ENCODE assay signal across 11 cellular contexts in the genomic region with DNA sequence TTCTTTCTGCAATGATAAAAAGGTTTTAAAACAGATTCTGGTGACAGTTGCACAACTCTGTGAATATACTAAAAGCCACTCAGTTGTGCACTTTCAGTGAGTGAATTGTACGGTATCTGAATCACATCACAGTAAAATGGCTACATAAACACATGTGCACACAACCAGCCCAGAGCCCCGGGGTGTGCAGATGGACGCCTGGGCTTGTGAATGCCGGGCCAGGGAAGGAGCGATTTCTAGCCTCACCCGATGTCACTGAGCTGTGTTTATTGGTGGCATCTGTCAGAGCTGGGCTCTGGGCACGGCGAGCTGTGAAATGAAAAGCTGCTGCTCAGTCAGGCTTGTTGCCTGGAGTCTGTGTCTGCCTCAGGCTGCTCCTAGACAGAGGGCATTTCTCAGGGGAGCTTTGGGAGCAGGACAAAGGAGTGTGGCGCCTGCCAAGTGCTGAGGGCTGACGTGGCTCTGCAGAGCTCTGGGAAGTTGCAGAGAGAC. TPM values are rescaled to one million over a fixed set of nuclear protein-coding genes. Genes with fewer than 3 reads are reported as not detected.
DNase-seq lines count a peak whose midpoint lies in the region; ATAC-seq and TF ChIP-seq lines count a peak whose summit lies in the region.
"Had no signal": no experiment of that assay in that cellular context is flagged by ENCODE, and none has a peak within 500 bp of the region (broad histone marks: within the 10 kb centered on the region; RNA-seq: fewer than 3 reads in every experiment).

No MANE protein-coding gene starts in this region.

- H3K56ac ChIP-seq in IMR-90 (ENCODE audit: extremely low read depth, insufficient read depth, low read length) (peak overlapping the region; percentile 58; the same call in 1 of the 2 replicates), H9 (ENCODE audit: insufficient read length, low read depth, low read length) (no peak overlapping the region)

- H2BK15ac ChIP-seq in IMR-90 (ENCODE audit: low read depth, low read length) = no peak overlapping the region
- no peak overlapping the region for H2BK15ac ChIP-seq in H9 (ENCODE audit: low read depth, low read length)

- in situ Hi-C loops in IMR-90 (cut with MboI; ENCODE audit: low sequenced_read_pairs) (no loop called here), brain microvascular endothelial cell (cut with HindIII; ENCODE audit: low pct_ligation_motif_present, low sequenced_read_pairs) (no loop called here)

- TF ChIP-seq POLR2A in IMR-90 (IDR thresholded peaks at IDR 0.05; ENCODE audit: low read depth, low read length) (0 out of 2 replicates have a peak, but pooled peaks have one; percentile 26), testis (IDR thresholded peaks at IDR 0.05) (no peak)

- H3K14ac ChIP-seq in IMR-90 (replicated peaks; ENCODE audit: low read depth, low read length) (peak overlapping the region; percentile 69), H9 (ENCODE audit: insufficient read depth, low read length) (no peak overlapping the region)

- CTCF ChIA-PET in IMR-90 (lab: Yijun Ruan, JAX) = interaction anchor here (1.3 kb wide), 1 partner anchor 26 kb away, joined by 4 read pairs; a partner anchor contains a TSS

- H3K27me3 Mint-ChIP-seq in H9 (ENCODE audit: low read depth) = no peaks in the 10 kb centered on the region; the same call in 1 of the 2 replicates
- H3K27me3 Mint-ChIP-seq: IgD-negative memory B cell had no signal

- peak overlapping the region; percentile 67; the same call in 1 of the 2 replicates for H2AK5ac ChIP-seq in IMR-90 (ENCODE audit: low read depth, low read length)
- no peak overlapping the region for H2AK5ac ChIP-seq in H9 (ENCODE audit: insufficient read length, low read length)

- peaks cover 19% of the 10 kb centered on the region for H3K9me1 ChIP-seq in IMR-90 (ENCODE audit: insufficient read depth, low read length)

- H2AFZ ChIP-seq in IMR-90 (replicated peaks; ENCODE audit: low read length, poor library complexity) (peak overlapping the region; percentile 89), H9 (ENCODE audit: low read length) (no peak overlapping the region)

- H3K23ac ChIP-seq in IMR-90 (ENCODE audit: low read depth, low read length) (peak overlapping the region; percentile 74; the same call in 1 of the 2 replicates), H9 (ENCODE audit: insufficient read length, low read depth, low read length) (no peak overlapping the region)

- H3K18ac ChIP-seq in IMR-90 (ENCODE audit: low read depth, low read length) (peak overlapping the region; percentile 28; the same call in 1 of the 2 replicates), H9 (ENCODE audit: insufficient read length, low read depth, low read length) (no peak overlapping the region)

- no peaks in the 10 kb centered on the region for H3K23me2 ChIP-seq in H9 (ENCODE audit: insufficient read length, low read depth, low read length, poor library complexity, severe bottlenecking)

- H3K9me3 ChIP-seq in IMR-90 (ENCODE audit: control insufficient read depth, insufficient read depth, low read length) = no peaks in the 10 kb centered on the region
- H3K9me3 ChIP-seq in testis = no peaks in the 10 kb centered on the region
- no peaks in the 10 kb centered on the region for H3K9me3 ChIP-seq in H9 (ENCODE audit: control insufficient read depth, low read depth, low read length)

- no peak overlapping the region for H3K4me3 Mint-ChIP-seq in H9
- H3K4me3 Mint-ChIP-seq: IgD-negative memory B cell had no signal

- H3K9ac ChIP-seq in IMR-90 (ENCODE audit: low read depth, low read length) = peak overlapping the region; percentile 62
- H3K9ac ChIP-seq in H9 (ENCODE audit: extremely low read depth, insufficient read length, low read length) = no peak overlapping the region

- H3T11ph ChIP-seq in H9 (ENCODE audit: low read length) = no peak overlapping the region

- H4K20me1 ChIP-seq in IMR-90 (ENCODE audit: insufficient read depth, low read length) (no peaks in the 10 kb centered on the region; the same call in none of the 2 replicates), H9 (ENCODE audit: control insufficient read depth, insufficient read depth, insufficient read length) (no peaks in the 10 kb centered on the region)

- H3K79me1 ChIP-seq in IMR-90 (ENCODE audit: low read depth in 1 of 2, low read length in 2 of 2) = peaks cover 0 to 23% of the 10 kb centered on the region in 2 experiments; a peak in 2 of 4 replicates
- H3K79me1 ChIP-seq in H9 (ENCODE audit: insufficient read depth, low read depth, low read length, poor library complexity, severe bottlenecking) = no peaks in the 10 kb centered on the region

- H2BK20ac ChIP-seq in IMR-90 (ENCODE audit: low read depth, low read length) = peak overlapping the region; percentile 77
- no peak overlapping the region for H2BK20ac ChIP-seq in H9 (ENCODE audit: low read depth, low read length, poor library complexity, severe bottlenecking)

- TF ChIP-seq RAD21 in IMR-90 (IDR thresholded peaks at IDR 0.05; ENCODE audit: low read length) = no peak

- H2BK5ac ChIP-seq in IMR-90 (ENCODE audit: low read depth, low read length, poor library complexity, severe bottlenecking) = peak overlapping the region; percentile 52
- H2BK5ac ChIP-seq in H9 (ENCODE audit: insufficient read length, low read length) = no peak overlapping the region

- DNase-seq in IMR-90 (peak; percentile 81), brain microvascular endothelial cell (peak; percentile 50), iris pigment epithelial cell (ENCODE audit: low read depth) (peak; percentile 54), testis (peak; percentile 53), NCI-H2029 (lab: John Stamatoyannopoulos, UW) (no peak), H9 (no peak)
- no peak for DNase-seq in effector CD8-positive, alpha-beta T cell (lab: John Stamatoyannopoulos, UW)
- no peak for DNase-seq in stimulated activated CD4-positive, alpha-beta T cell treated with anti-CD3 and anti-CD28 coated beads, Interleukin-15, amount 100 ng/mL, for 24 hours
- DNase-seq: activated CD8-positive, alpha-beta memory T cell treated with anti-CD3 and anti-CD28 coated beads, Interleukin-2, amount 50 U/mL, for 48 hours had no signal

- H4K91ac ChIP-seq in IMR-90 (ENCODE audit: insufficient read depth, low read depth, low read length) (peak overlapping the region; percentile 69; the same call in 1 of the 2 replicates), H9 (ENCODE audit: insufficient read length, low read depth, low read length) (no peak overlapping the region)

- peak overlapping the region; percentile 82 for H2AK9ac ChIP-seq in IMR-90 (replicated peaks; ENCODE audit: low read depth, low read length, poor library complexity)

- H2BK120ac ChIP-seq in IMR-90 (ENCODE audit: low read depth, low read length) = peak overlapping the region; percentile 80
- H2BK120ac ChIP-seq in H9 (ENCODE audit: low read depth, low read length, poor library complexity, severe bottlenecking) = no peak overlapping the region

- no peak overlapping the region for H2BK12ac ChIP-seq in H9 (ENCODE audit: insufficient read length, low read depth, low read length)

- H3K4me2 ChIP-seq in IMR-90 (ENCODE audit: low read depth, low read length) (peak overlapping the region; percentile 57), H9 (ENCODE audit: insufficient read depth, insufficient read length, low read length) (no peak overlapping the region)

- POLR2A ChIA-PET in IMR-90 (lab: Charles Lee; ENCODE audit: unreplicated experiment) = no interaction called here

- H3K27ac ChIP-seq in IMR-90 (ENCODE audit: insufficient read depth, low read length) = peak overlapping the region; percentile 83
- peak overlapping the region; percentile 6 for H3K27ac ChIP-seq in brain microvascular endothelial cell
- H3K27ac ChIP-seq in testis = no peak overlapping the region
- no peak overlapping the region for H3K27ac ChIP-seq in H9 (ENCODE audit: insufficient read length, low read depth, low read length)

- intact Hi-C loops in IMR-90 (cut with micrococcal nuclease) (loop anchor here (5.0 kb wide), 1 partner anchor 55 kb away; a partner anchor contains a TSS), testis (cut with DNase I; ENCODE audit: low total_unique reads) (loop anchor here (5.0 kb wide), 1 partner anchor 70 kb away; no protein-coding TSS in a partner anchor)

- H3K4me3 ChIP-seq in IMR-90 (ENCODE audit: insufficient read depth, low read depth, low read length) = no peak overlapping the region
- H3K4me3 ChIP-seq in brain microvascular endothelial cell (ENCODE audit: low read depth, low read length) = no peak overlapping the region
- no peak overlapping the region for H3K4me3 ChIP-seq in testis
- H3K4me3 ChIP-seq: GM12878 had no signal

- H3K4ac ChIP-seq in IMR-90 (ENCODE audit: low read depth, low read length) = peak overlapping the region; percentile 85
- no peak overlapping the region for H3K4ac ChIP-seq in H9 (ENCODE audit: low read depth, low read length)

- H3K36me3 ChIP-seq in IMR-90 (ENCODE audit: control insufficient read depth, insufficient read depth, low read length) = peaks cover 2% of the 10 kb centered on the region; the same call in 1 of the 2 replicates
- H3K36me3 ChIP-seq in brain microvascular endothelial cell (replicated peaks) = no peaks in the 10 kb centered on the region
- no peaks in the 10 kb centered on the region for H3K36me3 ChIP-seq in testis (ENCODE audit: low read depth, missing control alignments)

- H3K4me1 Mint-ChIP-seq in H9 = peaks cover 4 to 17% of the 10 kb centered on the region in 2 experiments; a peak in 3 of 4 replicates
- H3K4me1 Mint-ChIP-seq: IgD-negative memory B cell had no signal

- dilution Hi-C loops in IMR-90 (cut with HindIII; ENCODE audit: low sequenced_read_pairs, unreplicated experiment) = no loop called here

- H3K9me3 Mint-ChIP-seq in H9 = no peaks in the 10 kb centered on the region
- H3K9me3 Mint-ChIP-seq: IgD-negative memory B cell had no signal

- peaks cover 0 to 18% (median 3%) of the 10 kb centered on the region in 3 experiments; a peak in 3 of 7 replicates for H3K36me3 Mint-ChIP-seq in H9 (ENCODE audit: insufficient read depth in 1 of 3, low read depth in 3 of 3)
- H3K36me3 Mint-ChIP-seq: IgD-negative memory B cell had no signal

- WGBS in IMR-90 (ENCODE audit: extremely low coverage in 2 of 2, insufficient read length in 1 of 2), 2 experiments = no CpG with 5 or more reads among the region's 10 CpGs
- 36 to 63% methylated on average over 9 to 10 of the region's 10 CpGs for WGBS in testis, 2 donors
- WGBS in H9 (ENCODE audit: extremely low coverage, insufficient read length, low lambda C conversion rate) = no CpG with 5 or more reads among the region's 10 CpGs

- TF ChIP-seq CTCF in IMR-90 (conservative IDR thresholded peaks at IDR 0.05; ENCODE audit: low read depth, low read length) (no peak), brain microvascular endothelial cell (IDR thresholded peaks at IDR 0.05; ENCODE audit: low read depth, low read length, missing control alignments) (no peak), testis (IDR thresholded peaks at IDR 0.05) (no peak), H9 (conservative IDR thresholded peaks at IDR 0.05) (no peak)

- H4K8ac ChIP-seq in IMR-90 (ENCODE audit: low read depth in 2 of 2, low read length in 2 of 2) = peak overlapping the region; percentile 7 to 91; a peak in 3 of 4 replicates
- no peak overlapping the region for H4K8ac ChIP-seq in H9 (replicated peaks; ENCODE audit: insufficient read length, low read depth, low read length)

- H3K79me2 ChIP-seq in H9 (ENCODE audit: insufficient read depth, low read length) = no peaks in the 10 kb centered on the region

- H4K5ac ChIP-seq in IMR-90 (ENCODE audit: low read depth, low read length) (peak overlapping the region; percentile 13; the same call in 1 of the 2 replicates), H9 (ENCODE audit: insufficient read length, low read depth, low read length) (no peak overlapping the region)

- H3K27me3 ChIP-seq in IMR-90 (ENCODE audit: control insufficient read depth, insufficient read depth, low read length) (no peaks in the 10 kb centered on the region), brain microvascular endothelial cell (replicated peaks) (no peaks in the 10 kb centered on the region), testis (no peaks in the 10 kb centered on the region), H9 (ENCODE audit: insufficient read depth, low read length) (no peaks in the 10 kb centered on the region)

- peak; percentile 65 for ATAC-seq in IMR-90 (ENCODE audit: low read depth)
- ATAC-seq: GM12878 had no signal

- BruUV-seq in IMR-90 (replicated peaks; lab: Mats Ljungman, UMichigan) = no TSS peak

- H3K27ac Mint-ChIP-seq in H9 = peak overlapping the region in 1 of 3 experiments; percentile 25; a peak in 1 of 7 replicates

- H3K4me1 ChIP-seq in IMR-90 (ENCODE audit: control insufficient read depth, insufficient read depth, low read length) (peaks cover 25% of the 10 kb centered on the region), testis (peaks cover 8% of the 10 kb centered on the region), H9 (ENCODE audit: insufficient read depth, low read length) (no peaks in the 10 kb centered on the region)

RNA-seq across cellular contexts. Expression of a gene that starts 25.9 kb away (rescaled TPM):
- total RNA-seq in IMR-90 (2012; rRNA removed) (3.0 and 3.9 TPM in 2 replicates), testis (10 to 100 TPM; 18.0 to 20.5 TPM), H9 (2021) (29.1 and 29.3 TPM in 2 replicates)
- polyA plus RNA-seq in IMR-90 (2012; rRNA removed) (5.1 and 5.3 TPM in 2 replicates), testis (ENCODE audit: insufficient read depth, low read depth, low replicate concordance) (16.9 TPM)
- polyA plus RNA-seq in IMR-90 (2012; cell fraction: cytosol; rRNA removed) = 4.7 and 7.8 TPM in 2 replicates
- polyA plus RNA-seq in IMR-90 (2012; cell fraction: nucleus; rRNA removed; ENCODE audit: low replicate concordance) = 14.0 and 15.7 TPM in 2 replicates

RNA-seq across cellular contexts. Expression of a gene that starts 36.2 kb away (rescaled TPM):
- total RNA-seq in IMR-90 (2012; rRNA removed) = 0.83 and 0.90 TPM in 2 replicates
- polyA plus RNA-seq in IMR-90 (2012; rRNA removed) = 5.1 and 5.5 TPM in 2 replicates
- 3.1 and 3.5 TPM in 2 replicates for polyA plus RNA-seq in IMR-90 (2012; cell fraction: cytosol; rRNA removed)
- 14.8 and 15.1 TPM in 2 replicates for polyA plus RNA-seq in IMR-90 (2012; cell fraction: nucleus; rRNA removed; ENCODE audit: low replicate concordance)
- total RNA-seq in testis = 10 to 100 TPM; 23.1 to 23.3 TPM
- 18.9 TPM for polyA plus RNA-seq in testis (ENCODE audit: insufficient read depth, low read depth, low replicate concordance)
- total RNA-seq in H9 (2021) = 38.2 and 40.4 TPM in 2 replicates

RNA-seq across cellular contexts. Expression of a gene that starts 55.0 kb away (rescaled TPM):
- total RNA-seq in IMR-90 (2012; rRNA removed) (9.2 and 10.6 TPM in 2 replicates), testis (10 to 100 TPM; 16.9 to 17.2 TPM), H9 (2021) (21.9 and 25.8 TPM in 2 replicates)
- polyA plus RNA-seq in IMR-90 (2012; rRNA removed) (18.3 and 18.4 TPM in 2 replicates), testis (ENCODE audit: insufficient read depth, low read depth, low replicate concordance) (4.9 TPM)
- polyA plus RNA-seq in IMR-90 (2012; cell fraction: cytosol; rRNA removed) = 7.7 and 14.0 TPM in 2 replicates
- 83.2 and 114 TPM in 2 replicates for polyA plus RNA-seq in IMR-90 (2012; cell fraction: nucleus; rRNA removed; ENCODE audit: low replicate concordance)

Comparison
In these comparisons a context has a peak if more than half of its experiments do, and no peak if none do; other contexts are left out.
1. DNase-seq: peak in IMR-90 (single experiment), brain microvascular endothelial cell (single experiment), iris pigment epithelial cell (single experiment) and testis (single experiment); none in effector CD8-positive, alpha-beta T cell (single experiment), stimulated activated CD4-positive, alpha-beta T cell treated with anti-CD3 and anti-CD28 coated beads, Interleukin-15, amount 100 ng/mL, for 24 hours (single experiment), NCI-H2029 (single experiment) and H9 (single experiment).
2. H3K27ac ChIP-seq: peak in IMR-90 (single experiment) and brain microvascular endothelial cell (single experiment); none in testis (0 of 2) and H9 (single experiment).
3. RNA of a gene that starts 36.2 kb away (total RNA-seq): 38.2 to 40.4 TPM in H9 and 23.1 to 23.3 TPM in testis; 0.83 to 0.90 TPM in IMR-90; every median in the first group is over 10 times any median in the second.